26 cellular contexts compared by ENCODE assay signal in the genomic region with DNA sequence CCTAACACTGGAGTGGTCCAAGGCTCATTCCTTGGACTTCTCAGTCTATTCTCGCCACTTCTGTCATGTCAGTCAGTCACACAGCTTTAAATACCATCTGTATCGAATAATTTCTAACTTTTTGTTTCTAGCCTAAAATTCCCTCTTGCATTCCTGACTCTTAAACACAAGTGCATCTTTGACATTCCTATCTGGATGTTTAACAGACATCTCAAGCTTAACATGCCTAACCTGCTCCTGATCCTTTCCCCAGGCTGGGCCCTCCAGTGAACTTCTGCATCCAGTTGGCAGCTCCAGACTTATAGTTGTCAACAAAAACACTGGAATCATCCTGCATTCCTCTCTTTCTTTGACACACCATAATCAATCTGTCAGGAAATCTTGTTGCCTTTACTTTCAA. TPM values are rescaled to one million over a fixed set of nuclear protein-coding genes. Genes with fewer than 3 reads are reported as not detected.
"Had no signal": no experiment of that assay in that cellular context is flagged by ENCODE, and none has a peak within 500 bp of the region (broad histone marks: within the 10 kb centered on the region; RNA-seq: fewer than 3 reads in every experiment).

No MANE protein-coding gene starts in this region.

- H3K27ac ChIP-seq: body of pancreas, KMS-11, SK-N-MC, WERI-Rb-1 had no signal

- ATAC-seq: activated CD4-positive, CD25-positive, alpha-beta regulatory T cell treated with anti-CD3 and anti-CD28 coated beads, Interleukin-2, amount 50 U/mL, for 24 hours; activated CD8-positive, alpha-beta T cell treated with anti-CD3 and anti-CD28 coated beads for 36 hours; activated T-cell treated with anti-CD3 and anti-CD28 coated beads, Interleukin-2, amount 50 U/mL, for 72 hours; body of pancreas; T-cell had no signal

- H3K27ac Mint-ChIP-seq: activated CD8-positive, alpha-beta T cell treated with anti-CD3 and anti-CD28 coated beads for 36 hours; activated naive CD4-positive, alpha-beta T cell treated with anti-CD3 and anti-CD28 coated beads, Interleukin-2, amount 10 ng/mL, durations not matched to agents 7 days and 5 days; activated naive CD8-positive, alpha-beta T cell treated with anti-CD3 and anti-CD28 coated beads for 36 hours; activated T-cell treated with anti-CD3 and anti-CD28 coated beads, Interleukin-2, amount 50 U/mL, for 72 hours; activated T-helper 2 cell treated with anti-CD3 and anti-CD28 coated beads, Interferon-gamma antibody, Interleukin-2, Interleukin-4, amounts not matched to agents 10 μg/mL and 5 μg/mL and 100 μg/mL, durations not matched to agents 14 hours and 24 hours and 36 hours; T-cell had no signal

- H3K9me3 Mint-ChIP-seq: activated CD8-positive, alpha-beta T cell treated with anti-CD3 and anti-CD28 coated beads for 36 hours; activated naive CD4-positive, alpha-beta T cell treated with anti-CD3 and anti-CD28 coated beads, Interleukin-2, amount 10 ng/mL, durations not matched to agents 7 days and 5 days; activated naive CD8-positive, alpha-beta T cell treated with anti-CD3 and anti-CD28 coated beads for 36 hours; activated T-cell treated with anti-CD3 and anti-CD28 coated beads, Interleukin-2, amount 50 U/mL, for 72 hours; activated T-helper 2 cell treated with anti-CD3 and anti-CD28 coated beads, Interferon-gamma antibody, Interleukin-2, Interleukin-4, amounts not matched to agents 10 μg/mL and 5 μg/mL and 100 μg/mL, durations not matched to agents 14 hours and 24 hours and 36 hours; T-cell had no signal

- H3K36me3 Mint-ChIP-seq: activated naive CD4-positive, alpha-beta T cell treated with anti-CD3 and anti-CD28 coated beads, Interleukin-2, amount 10 ng/mL, durations not matched to agents 7 days and 5 days; activated naive CD8-positive, alpha-beta T cell treated with anti-CD3 and anti-CD28 coated beads for 36 hours; T-cell had no signal

- DNase-seq: activated CD4-positive, alpha-beta T cell treated with anti-CD3 and anti-CD28 coated beads for 4 hours; activated CD8-positive, alpha-beta memory T cell treated with anti-CD3 and anti-CD28 coated beads, Interleukin-2, amount 50 U/mL, for 4 hours; activated CD8-positive, alpha-beta T cell treated with anti-CD3 and anti-CD28 coated beads for 36 hours; activated gamma-delta T cell treated with Interleukin-2 at 50 U/mL for 16 hours; activated naive CD4-positive, alpha-beta T cell treated with anti-CD3 and anti-CD28 coated beads, Interleukin-2, amount 10 ng/mL, durations not matched to agents 7 days and 5 days; activated naive CD8-positive, alpha-beta T cell treated with anti-CD3 and anti-CD28 coated beads for 36 hours; activated T-cell treated with anti-CD3 and anti-CD28 coated beads, Interleukin-2, amount 50 U/mL, for 72 hours; anterior cingulate cortex; body of pancreas; MG63; NCI-H1092 treated with DMSO at 0.1 percent for 48 hours; NCI-H1417 treated with DMSO at 0.1 percent for 48 hours; NCI-H1694; NCI-H2029; NCI-H510A; NCI-H526 treated with DMSO at 0.1 percent for 48 hours; NCI-H82; SIG-M5; T-cell; T-helper 2 cell; T1000; WERI-Rb-1 had no signal

- H3K27me3 ChIP-seq: body of pancreas, MG63 had no signal

- H3K9ac ChIP-seq: KMS-11 had no signal

- H3K36me3 ChIP-seq: MG63, WERI-Rb-1 had no signal

- H3K4me3 Mint-ChIP-seq: activated CD8-positive, alpha-beta T cell treated with anti-CD3 and anti-CD28 coated beads for 36 hours; activated naive CD4-positive, alpha-beta T cell treated with anti-CD3 and anti-CD28 coated beads, Interleukin-2, amount 10 ng/mL, durations not matched to agents 7 days and 5 days; activated naive CD8-positive, alpha-beta T cell treated with anti-CD3 and anti-CD28 coated beads for 36 hours; activated T-cell treated with anti-CD3 and anti-CD28 coated beads, Interleukin-2, amount 50 U/mL, for 72 hours; T-cell had no signal

- H3K4me2 ChIP-seq: KMS-11 had no signal

- H3K4me3 ChIP-seq: body of pancreas, MG63, SK-N-MC had no signal

- H3K9me3 ChIP-seq: body of pancreas, MG63 had no signal

RNA-seq across cellular contexts. Expression of a gene that starts 4.5 kb away (rescaled TPM):
- total RNA-seq: activated T-helper 2 cell treated with anti-CD3 and anti-CD28 coated beads, Interferon-gamma antibody, Interleukin-2, Interleukin-4, amounts not matched to agents 10 μg/mL and 5 μg/mL and 100 μg/mL, durations not matched to agents 14 hours and 24 hours and 36 hours had no signal
